8 cellular contexts compared by ENCODE assay signal in the genomic region with DNA sequence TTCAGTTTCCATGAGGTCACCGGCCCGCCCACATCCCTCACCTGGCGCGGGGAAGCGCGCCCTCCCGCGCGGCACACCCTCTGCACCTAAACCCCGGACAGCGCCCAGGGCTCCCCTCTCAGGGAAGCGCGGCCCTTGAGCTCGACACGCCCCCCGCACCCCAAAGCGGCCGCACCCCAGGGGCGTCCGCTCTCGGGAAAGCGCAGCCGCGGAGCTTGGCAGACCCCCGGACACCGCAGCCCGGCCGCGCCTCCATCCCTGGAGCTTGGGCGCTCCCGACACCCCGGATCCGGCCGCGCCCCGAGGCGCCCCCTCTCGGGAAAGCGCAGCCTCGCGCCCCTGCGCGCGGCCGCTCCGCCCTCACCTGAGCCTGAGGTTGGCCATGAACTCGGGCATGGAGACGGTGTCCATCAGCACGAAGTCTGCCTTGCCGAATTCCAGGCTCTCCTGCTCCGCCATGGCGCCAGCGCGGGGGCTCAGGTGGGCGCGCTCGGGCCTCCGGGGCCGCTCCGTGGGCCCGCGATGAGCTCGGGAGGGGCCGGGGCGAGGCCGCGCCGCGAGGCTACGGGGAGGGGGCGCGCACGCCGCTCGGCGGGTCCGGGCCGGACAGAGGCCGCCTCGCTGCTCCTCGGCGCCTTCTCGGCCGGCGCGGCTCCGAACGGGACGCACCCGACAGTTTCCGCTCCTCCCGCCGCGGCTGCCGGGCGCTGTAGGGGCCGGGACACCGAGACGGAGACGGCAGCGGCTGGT. TPM values are rescaled to one million over a fixed set of nuclear protein-coding genes. Genes with fewer than 3 reads are reported as not detected.
DNase-seq lines count a peak whose midpoint lies in the region; ATAC-seq and TF ChIP-seq lines count a peak whose summit lies in the region.

A gene (minus strand): TSS at position 711 of the 750 bp plus-strand sequence. CDS start 252 bp downstream, at position 459.

- peak within 1 kb of the TSS; percentile 33 for H3K27ac ChIP-seq in CD8-positive, alpha-beta T cell (ENCODE audit: low read depth, low read length)
- H3K27ac ChIP-seq in iPS-18a (ENCODE audit: low read length) (peak within 1 kb of the TSS; percentile 59), skin epidermis (peak within 1 kb of the TSS; percentile 69 to 99 (median 90))

- peaks cover 6% of the 10 kb centered on the region for H3K4me1 ChIP-seq in CD8-positive, alpha-beta T cell (ENCODE audit: insufficient read depth, low read length)
- peaks cover 12% of the 10 kb centered on the region for H3K4me1 ChIP-seq in iPS-18a (ENCODE audit: control insufficient read depth, low read depth, low read length)

- H3K9me3 Mint-ChIP-seq in CD8-positive, alpha-beta T cell = no peaks in the 10 kb centered on the region

- peaks cover 13% of the 10 kb centered on the region for H3K4me1 Mint-ChIP-seq in CD8-positive, alpha-beta T cell (ENCODE audit: low read depth)

- peak within 1 kb of the TSS; percentile 88 for H3K27ac Mint-ChIP-seq in CD8-positive, alpha-beta T cell

- peaks cover 4% of the 10 kb centered on the region for H3K36me3 Mint-ChIP-seq in CD8-positive, alpha-beta T cell

- H3K27me3 Mint-ChIP-seq in CD8-positive, alpha-beta T cell (ENCODE audit: low read depth) = peaks cover 4% of the 10 kb centered on the region

- in situ Hi-C loops in astrocyte of the cerebellum (cut with HindIII; ENCODE audit: low sequenced_read_pairs) = no loop called here

- H3K9me3 ChIP-seq in CD8-positive, alpha-beta T cell (ENCODE audit: low read length) = no peaks in the 10 kb centered on the region
- H3K9me3 ChIP-seq in iPS-18a (ENCODE audit: control insufficient read depth, low read depth, low read length) = no peaks in the 10 kb centered on the region

- H3K27me3 ChIP-seq in CD8-positive, alpha-beta T cell (ENCODE audit: insufficient read depth, low read length) = no peaks in the 10 kb centered on the region
- peaks cover 10% of the 10 kb centered on the region for H3K27me3 ChIP-seq in iPS-18a (ENCODE audit: control insufficient read depth, insufficient read depth, low read length)

- CTCF ChIA-PET in CD8-positive, alpha-beta T cell (lab: Charles Lee) = interaction anchor here (0.9 to 4.1 kb wide), 25 partner anchors 8 to 432 kb away, joined by 3 to 78 read pairs (median 5); a partner anchor contains a TSS

- TF ChIP-seq CTCF in CD8-positive, alpha-beta T cell (IDR thresholded peaks at IDR 0.05) = no peak
- peak; percentile 31 for TF ChIP-seq CTCF in astrocyte of the cerebellum (IDR thresholded peaks at IDR 0.05; ENCODE audit: low read depth, low read length, missing control alignments)

- peak within 1 kb of the TSS; percentile 76 for H3K4me3 ChIP-seq in CD8-positive, alpha-beta T cell (ENCODE audit: low read depth, low read length)
- peak within 1 kb of the TSS; percentile 59 for H3K4me3 ChIP-seq in astrocyte of the cerebellum (ENCODE audit: low read depth, low read length)
- peak within 1 kb of the TSS; percentile 68 for H3K4me3 ChIP-seq in iPS-18a (ENCODE audit: low read length)
- peak within 1 kb of the TSS; percentile 58 to 98 (median 93) for H3K4me3 ChIP-seq in skin epidermis

- peak within 1 kb of the TSS; percentile 56 for H3K9ac ChIP-seq in iPS-18a (ENCODE audit: low read length)

- peak within 1 kb of the TSS; percentile 92 for H3K4me3 Mint-ChIP-seq in CD8-positive, alpha-beta T cell

- intact Hi-C loops in CD8-positive, alpha-beta T cell (cut with DNase I, micrococcal nuclease) = loop anchor here (1.0 to 10.0 kb wide), 8 partner anchors 93 to 974 kb away; a partner anchor contains a TSS

- no peaks in the 10 kb centered on the region for H3K36me3 ChIP-seq in CD8-positive, alpha-beta T cell (ENCODE audit: insufficient read depth, low read length)
- no peaks in the 10 kb centered on the region for H3K36me3 ChIP-seq in iPS-18a (ENCODE audit: control insufficient read depth, low read depth, low read length)

- ATAC-seq in CD8-positive, alpha-beta T cell = peak; percentile 27
- peak; percentile 64 for ATAC-seq in GM19455 (IDR thresholded peaks at IDR 0.05; ENCODE audit: unreplicated experiment)

- DNase-seq in CD8-positive, alpha-beta T cell = peak; percentile 12 to 76 (median 55)
- DNase-seq in HK-2 (ENCODE audit: unreplicated experiment) (peak; percentile 63), T-helper 1 cell (peak; percentile 37 to 65 (median 59)), astrocyte of the cerebellum (ENCODE audit: low read depth) (no peak), UCSD-AML1 (lab: John Stamatoyannopoulos, UW; ENCODE audit: unreplicated experiment) (no peak)

- POLR2A ChIA-PET in CD8-positive, alpha-beta T cell (lab: Charles Lee) = interaction anchor here (0.8 to 1.7 kb wide), 8 partner anchors 9 to 385 kb away, joined by 3 to 7 read pairs (median 4); no protein-coding TSS in a partner anchor

RNA-seq across cellular contexts. Expression of the gene that starts here (rescaled TPM):
- 1 to 10 TPM; 6.8 TPM for total RNA-seq in CD8-positive, alpha-beta T cell

Comparison
In these comparisons a context has a peak if more than half of its experiments do, and no peak if none do; other contexts are left out.
1. DNase-seq: peak in CD8-positive, alpha-beta T cell (7 of 7), HK-2 (single experiment) and T-helper 1 cell (5 of 5); none in astrocyte of the cerebellum (single experiment) and UCSD-AML1 (single experiment).
2. H3K27ac ChIP-seq: peak in every context shown above with its lines; median percentile 90 in skin epidermis; 59 in iPS-18a; 33 in CD8-positive, alpha-beta T cell.
3. Peak in every context shown above with its lines, with median percentiles within 50 percentile points of each other: H3K4me3 ChIP-seq.